ENCODE assay signal across 28 cellular contexts in the genomic region with DNA sequence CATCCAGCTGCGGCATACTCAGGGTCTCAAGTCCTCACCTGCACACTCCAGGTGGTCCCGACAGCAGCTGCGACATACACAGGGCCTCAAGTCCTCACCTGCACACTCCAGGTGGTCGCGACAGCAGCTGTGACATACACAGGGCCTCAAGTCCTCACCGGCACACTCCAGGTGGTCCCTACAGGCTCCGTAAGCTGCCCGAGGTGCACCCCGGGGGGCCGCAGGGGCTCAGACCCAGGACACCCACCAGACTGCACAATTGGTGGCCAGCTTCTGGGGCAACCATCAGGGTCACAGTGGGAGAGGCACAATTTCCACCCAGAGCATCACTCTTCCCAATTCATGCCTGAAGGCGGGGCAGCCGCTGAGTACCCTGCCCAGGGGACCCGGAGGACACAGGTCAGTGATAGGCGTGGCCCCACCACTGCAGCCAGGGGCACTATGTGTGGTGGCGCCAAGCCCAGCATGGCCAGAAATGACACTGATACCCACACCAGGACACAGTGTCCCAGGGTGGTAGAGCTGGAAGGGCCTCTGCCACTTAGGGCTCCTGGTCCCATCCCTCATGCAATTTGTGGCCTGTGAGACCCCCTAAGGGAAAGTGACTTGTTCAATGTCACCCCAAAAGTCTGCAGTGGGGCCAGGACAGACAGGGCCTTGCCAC. TPM values are rescaled to one million over a fixed set of nuclear protein-coding genes. Genes with fewer than 3 reads are reported as not detected.
"Had no signal": no experiment of that assay in that cellular context is flagged by ENCODE, and none has a peak within 500 bp of the region (broad histone marks: within the 10 kb centered on the region; RNA-seq: fewer than 3 reads in every experiment).

No MANE protein-coding gene starts in this region.

- H3K9me3 ChIP-seq: left lung, mucosa of descending colon, neutrophil, ovary, suprapubic skin, thoracic aorta, tibial artery, upper lobe of right lung had no signal

- H3K27me3 ChIP-seq: left lung, neutrophil, ovary, suprapubic skin, tibial artery, upper lobe of right lung had no signal

- H3K4me1 Mint-ChIP-seq: naive thymus-derived CD4-positive, alpha-beta T cell had no signal

- H3K27ac ChIP-seq: left lung, neutrophil, ovary, skin epidermis, suprapubic skin, thoracic aorta, tibial artery, upper lobe of right lung had no signal

- H3K4me1 ChIP-seq: left lung, suprapubic skin, tibial artery, upper lobe of right lung had no signal

- H3K4me3 ChIP-seq: left lung, lung, mucosa of descending colon, ovary, skin epidermis, suprapubic skin, thoracic aorta, tibial artery, upper lobe of right lung had no signal

- H3K27ac Mint-ChIP-seq: natural killer cell treated with Interleukin-12 subunit alpha and Interleukin-12 subunit beta and Interleukin-15 and Interleukin-18, amount 100 ng/mL, for 72 hours; progenitor cell of endocrine pancreas; stimulated activated naive CD8-positive, alpha-beta T cell treated with anti-CD3 and anti-CD28 coated beads, Interleukin-15, Interleukin-2, amounts not matched to agents 100 ng/mL and 50 ng/mL, for 24 hours had no signal

- H3K9me3 Mint-ChIP-seq: natural killer cell treated with Interleukin-12 subunit alpha and Interleukin-12 subunit beta and Interleukin-15 and Interleukin-18, amount 100 ng/mL, for 72 hours; stimulated activated naive CD8-positive, alpha-beta T cell treated with anti-CD3 and anti-CD28 coated beads, Interleukin-15, Interleukin-2, amounts not matched to agents 100 ng/mL and 50 ng/mL, for 24 hours had no signal

- DNase-seq: hippocampal formation; left colon; midbrain; naive thymus-derived CD4-positive, alpha-beta T cell; occipital lobe; ovary; stimulated activated CD4-positive, alpha-beta T cell treated with anti-CD3 and anti-CD28 coated beads, Interleukin-12 subunit alpha, Interleukin-12 subunit beta, amount 100 ng/mL, for 4 hours; stimulated activated CD4-positive, alpha-beta T cell treated with anti-CD3 and anti-CD28 coated beads, Interleukin-15, amount 100 ng/mL, for 24 hours; stimulated activated CD4-positive, alpha-beta T cell treated with anti-CD3 and anti-CD28 coated beads, Interleukin-2, amount 100 ng/mL, for 24 hours; stimulated activated CD4-positive, alpha-beta T cell treated with anti-CD3 and anti-CD28 coated beads, Interleukin-4, amount 100 ng/mL, for 1 hour; stimulated activated naive CD4-positive, alpha-beta T cell; tibial artery; trophoblast cell; upper lobe of right lung had no signal

- ATAC-seq: left colon; left lung; mucosa of descending colon; naive thymus-derived CD4-positive, alpha-beta T cell; natural killer cell treated with Interleukin-12 subunit alpha and Interleukin-12 subunit beta and Interleukin-15 and Interleukin-18, amount 100 ng/mL, for 72 hours; right cardiac atrium; sciatic nerve; upper lobe of right lung had no signal

- H3K36me3 ChIP-seq: left lung, neutrophil, ovary, suprapubic skin, thoracic aorta, tibial artery, upper lobe of right lung had no signal

- H3K36me3 Mint-ChIP-seq: naive thymus-derived CD4-positive, alpha-beta T cell; natural killer cell treated with Interleukin-12 subunit alpha and Interleukin-12 subunit beta and Interleukin-15 and Interleukin-18, amount 100 ng/mL, for 72 hours had no signal

- H3K4me3 Mint-ChIP-seq: naive thymus-derived CD4-positive, alpha-beta T cell; natural killer cell treated with Interleukin-12 subunit alpha and Interleukin-12 subunit beta and Interleukin-15 and Interleukin-18, amount 100 ng/mL, for 72 hours; stimulated activated naive CD8-positive, alpha-beta T cell treated with anti-CD3 and anti-CD28 coated beads, Interleukin-15, Interleukin-2, amounts not matched to agents 100 ng/mL and 50 ng/mL, for 24 hours had no signal

- H3K27me3 Mint-ChIP-seq: naive thymus-derived CD4-positive, alpha-beta T cell; stimulated activated naive CD8-positive, alpha-beta T cell treated with anti-CD3 and anti-CD28 coated beads, Interleukin-15, Interleukin-2, amounts not matched to agents 100 ng/mL and 50 ng/mL, for 24 hours had no signal

RNA-seq across cellular contexts. Expression of gene ZNF469, which starts 57.5 kb away (rescaled TPM):
- polyA plus RNA-seq: keratinocyte, neural cell had no signal
